Comparison of ENCODE assay signal across 12 cellular contexts in genomic region chr6:119096683-119097310, GRCh38. TPM values are rescaled to one million over a fixed set of nuclear protein-coding genes. Genes with fewer than 3 reads are reported as not detected.
DNase-seq lines count a peak whose midpoint lies in the region; ATAC-seq and TF ChIP-seq lines count a peak whose summit lies in the region.
"Had no signal": no experiment of that assay in that cellular context is flagged by ENCODE, and none has a peak within 500 bp of the region (broad histone marks: within the 10 kb centered on the region; RNA-seq: fewer than 3 reads in every experiment).

No MANE protein-coding gene starts in this region.

- 16 to 23% (median 19%) methylated on average over 5 of the region's 5 CpGs for WGBS in spleen, 5 donors

- intact Hi-C loops in upper lobe of right lung (cut with DNase I), result no loop called here
- intact Hi-C loops in spleen (cut with DNase I; ENCODE audit: low total_unique reads), result no loop called here

- H3K36me3 ChIP-seq in muscle layer of duodenum (ENCODE audit: control insufficient read depth in 1 of 2, insufficient read depth in 2 of 2, low read length in 2 of 2), result no peaks in the 10 kb centered on the region
- no peaks in the 10 kb centered on the region for H3K36me3 ChIP-seq in upper lobe of right lung
- H3K36me3 ChIP-seq in spleen, result no peaks in the 10 kb centered on the region
- H3K36me3 ChIP-seq: WERI-Rb-1 had no signal

- peak overlapping the region; percentile 42 for H3K27ac Mint-ChIP-seq in T-helper 1 cell treated with Interleukin-12 subunit alpha and Interleukin-12 subunit beta and Interleukin-4 antibody, amounts not matched to agents 30 μg/mL and 1 μg/mL, for 36 hours
- H3K27ac Mint-ChIP-seq: dendritic cell treated with granulocyte-macrophage colony-stimulating factor and Interleukin-4, amounts not matched to agents 40 ng/mL and 50 ng/mL, for 4 days; natural killer cell treated with Interleukin-12 subunit alpha and Interleukin-12 subunit beta and Interleukin-15 and Interleukin-18, amount 100 ng/mL, for 72 hours had no signal

- H3K27ac ChIP-seq in muscle layer of duodenum (ENCODE audit: low read length) (peak overlapping the region; percentile 27), upper lobe of right lung (peak overlapping the region; percentile 61), spleen (no peak overlapping the region)
- H3K27ac ChIP-seq: A549, WERI-Rb-1 had no signal

- H3K27me3 Mint-ChIP-seq in T-helper 1 cell treated with Interleukin-12 subunit alpha and Interleukin-12 subunit beta and Interleukin-4 antibody, amounts not matched to agents 30 μg/mL and 1 μg/mL, for 36 hours (ENCODE audit: low read depth), result no peaks in the 10 kb centered on the region

- H3K4me1 Mint-ChIP-seq in T-helper 1 cell treated with Interleukin-12 subunit alpha and Interleukin-12 subunit beta and Interleukin-4 antibody, amounts not matched to agents 30 μg/mL and 1 μg/mL, for 36 hours (ENCODE audit: low read depth), result peaks cover 7% of the 10 kb centered on the region

- no peak for TF ChIP-seq POLR2A in spleen (IDR thresholded peaks at IDR 0.05)

- H3K4me3 ChIP-seq in muscle layer of duodenum (ENCODE audit: low read depth in 1 of 2, low read length in 2 of 2) (no peak overlapping the region), upper lobe of right lung (no peak overlapping the region), spleen (no peak overlapping the region)
- H3K4me3 ChIP-seq: A549 had no signal

- H3K36me3 Mint-ChIP-seq in T-helper 1 cell treated with Interleukin-12 subunit alpha and Interleukin-12 subunit beta and Interleukin-4 antibody, amounts not matched to agents 30 μg/mL and 1 μg/mL, for 36 hours (ENCODE audit: low read depth), result no peaks in the 10 kb centered on the region
- H3K36me3 Mint-ChIP-seq: natural killer cell treated with Interleukin-12 subunit alpha and Interleukin-12 subunit beta and Interleukin-15 and Interleukin-18, amount 100 ng/mL, for 72 hours had no signal

- no peak overlapping the region for H3K4me3 Mint-ChIP-seq in T-helper 1 cell treated with Interleukin-12 subunit alpha and Interleukin-12 subunit beta and Interleukin-4 antibody, amounts not matched to agents 30 μg/mL and 1 μg/mL, for 36 hours
- H3K4me3 Mint-ChIP-seq: dendritic cell treated with granulocyte-macrophage colony-stimulating factor and Interleukin-4, amounts not matched to agents 40 ng/mL and 50 ng/mL, for 4 days; natural killer cell treated with Interleukin-12 subunit alpha and Interleukin-12 subunit beta and Interleukin-15 and Interleukin-18, amount 100 ng/mL, for 72 hours had no signal

- no peaks in the 10 kb centered on the region for H3K9me3 Mint-ChIP-seq in T-helper 1 cell treated with Interleukin-12 subunit alpha and Interleukin-12 subunit beta and Interleukin-4 antibody, amounts not matched to agents 30 μg/mL and 1 μg/mL, for 36 hours
- H3K9me3 Mint-ChIP-seq: dendritic cell treated with granulocyte-macrophage colony-stimulating factor and Interleukin-4, amounts not matched to agents 40 ng/mL and 50 ng/mL, for 4 days; natural killer cell treated with Interleukin-12 subunit alpha and Interleukin-12 subunit beta and Interleukin-15 and Interleukin-18, amount 100 ng/mL, for 72 hours had no signal

- peak; percentile 63 for ATAC-seq in upper lobe of right lung
- ATAC-seq: A549; natural killer cell treated with Interleukin-12 subunit alpha and Interleukin-12 subunit beta and Interleukin-15 and Interleukin-18, amount 100 ng/mL, for 72 hours had no signal

- peaks cover 0 to 11% of the 10 kb centered on the region in 2 donors for H3K4me1 ChIP-seq in muscle layer of duodenum (ENCODE audit: control insufficient read depth in 1 of 2, insufficient read depth in 2 of 2, low read length in 2 of 2)
- H3K4me1 ChIP-seq in upper lobe of right lung, result peaks cover 6% of the 10 kb centered on the region
- peaks cover 0 to 8% (median 0%) of the 10 kb centered on the region in 6 donors for H3K4me1 ChIP-seq in spleen
- H3K4me1 ChIP-seq: A549 had no signal

- TF ChIP-seq CTCF in upper lobe of right lung (IDR thresholded peaks at IDR 0.05), result no peak
- TF ChIP-seq CTCF in spleen (IDR thresholded peaks at IDR 0.05 in 8 of 11, conservative IDR thresholded peaks at IDR 0.05 in 3 of 11), result no peak

- no peaks in the 10 kb centered on the region for H3K27me3 ChIP-seq in muscle layer of duodenum (ENCODE audit: low read depth, low read length)
- no peaks in the 10 kb centered on the region for H3K27me3 ChIP-seq in upper lobe of right lung
- H3K27me3 ChIP-seq in spleen (replicated peaks in 1 of 7), result no peaks in the 10 kb centered on the region

- DNase-seq in T-helper 1 cell (no peak), fibroblast of peridontal ligament (ENCODE audit: extremely low read depth) (peak; percentile 24), upper lobe of right lung (no peak), NCI-H1417 (lab: John Stamatoyannopoulos, UW) (no peak), spleen (no peak)
- no peak for DNase-seq in activated naive CD4-positive, alpha-beta T cell (lab: John Stamatoyannopoulos, UW)
- DNase-seq: WERI-Rb-1 had no signal

- H3K9me3 ChIP-seq in muscle layer of duodenum (ENCODE audit: control insufficient read depth in 1 of 2, low read length in 2 of 2), result no peaks in the 10 kb centered on the region
- no peaks in the 10 kb centered on the region for H3K9me3 ChIP-seq in upper lobe of right lung
- H3K9me3 ChIP-seq in spleen, result no peaks in the 10 kb centered on the region
- H3K9me3 ChIP-seq: A549 had no signal

RNA-seq across cellular contexts. Expression of gene FAM184A, which starts 18.3 kb away (rescaled TPM):
- total RNA-seq in upper lobe of right lung (15.4 TPM), spleen (1 to 10 TPM in 5 of 7 donors, under 1 TPM in 2; 0.66 to 1.9 (median 1.0) TPM)
- polyA plus RNA-seq in spleen, result 1 to 10 TPM; 1.0 to 2.0 (median 1.3) TPM

Comparison
In these comparisons a context has a peak if more than half of its experiments do, and no peak if none do; other contexts are left out.
1. H3K27ac ChIP-seq: peak in muscle layer of duodenum (single experiment) and upper lobe of right lung (single experiment); none in spleen (0 of 8).